Comparison of ENCODE assay signal across 10 cellular contexts in genomic region chr7:36690514-36691187, GRCh38. TPM values are rescaled to one million over a fixed set of nuclear protein-coding genes. Genes with fewer than 3 reads are reported as not detected.
DNase-seq lines count a peak whose midpoint lies in the region; ATAC-seq and TF ChIP-seq lines count a peak whose summit lies in the region.
"Had no signal": no experiment of that assay in that cellular context is flagged by ENCODE, and none has a peak within 500 bp of the region (broad histone marks: within the 10 kb centered on the region; RNA-seq: fewer than 3 reads in every experiment).

No MANE protein-coding gene starts in this region.

- no peaks in the 10 kb centered on the region for H3K27me3 Mint-ChIP-seq in activated naive CD8-positive, alpha-beta T cell treated with anti-CD3 and anti-CD28 coated beads for 36 hours
- H3K27me3 Mint-ChIP-seq in stimulated activated naive CD8-positive, alpha-beta T cell treated with anti-CD3 and anti-CD28 coated beads, Interleukin-15, Interleukin-2, amounts not matched to agents 100 ng/mL and 50 ng/mL, for 24 hours, result no peaks in the 10 kb centered on the region

- H3K36me3 Mint-ChIP-seq in activated naive CD8-positive, alpha-beta T cell treated with anti-CD3 and anti-CD28 coated beads for 36 hours, result peaks cover 21% of the 10 kb centered on the region
- peaks cover 7% of the 10 kb centered on the region for H3K36me3 Mint-ChIP-seq in stimulated activated naive CD8-positive, alpha-beta T cell treated with anti-CD3 and anti-CD28 coated beads, Interleukin-15, Interleukin-2, amounts not matched to agents 100 ng/mL and 50 ng/mL, for 24 hours (ENCODE audit: low read depth)

- in situ Hi-C loops in mammary epithelial cell (cut with MboI; ENCODE audit: low sequenced_read_pairs in 2 of 2), result no loop called here

- H3K9me3 ChIP-seq in mammary epithelial cell (replicated peaks; ENCODE audit: insufficient read depth, low read length) (no peaks in the 10 kb centered on the region), breast epithelium (no peaks in the 10 kb centered on the region), uterus (no peaks in the 10 kb centered on the region)
- H3K9me3 ChIP-seq: right atrium auricular region had no signal

- H3K4me1 ChIP-seq in mammary epithelial cell (ENCODE audit: insufficient read depth, low read length) (peaks cover 25% of the 10 kb centered on the region), breast epithelium (no peaks in the 10 kb centered on the region), uterus (no peaks in the 10 kb centered on the region)
- H3K4me1 ChIP-seq: right atrium auricular region had no signal

- no TSS peak for BruUV-seq in mammary epithelial cell (replicated peaks; lab: Mats Ljungman, UMichigan)

- peak overlapping the region; percentile 6 for H3K4me3 Mint-ChIP-seq in activated naive CD8-positive, alpha-beta T cell treated with anti-CD3 and anti-CD28 coated beads for 36 hours
- H3K4me3 Mint-ChIP-seq in stimulated activated naive CD8-positive, alpha-beta T cell treated with anti-CD3 and anti-CD28 coated beads, Interleukin-15, Interleukin-2, amounts not matched to agents 100 ng/mL and 50 ng/mL, for 24 hours, result peak overlapping the region; percentile 63

- no peaks in the 10 kb centered on the region for H3K79me2 ChIP-seq in mammary epithelial cell (ENCODE audit: insufficient read depth, low read length)

- CTCF ChIA-PET in mammary epithelial cell (lab: Charles Lee; ENCODE audit: low non-redundant PET), result no interaction called here

- no peaks in the 10 kb centered on the region for H3K36me3 ChIP-seq in mammary epithelial cell (ENCODE audit: insufficient read depth, low read length)
- H3K36me3 ChIP-seq in breast epithelium, result no peaks in the 10 kb centered on the region
- no peaks in the 10 kb centered on the region for H3K36me3 ChIP-seq in uterus
- H3K36me3 ChIP-seq: right atrium auricular region had no signal

- H3K27me3 ChIP-seq in mammary epithelial cell (ENCODE audit: insufficient read depth, low read length), result no peaks in the 10 kb centered on the region
- no peaks in the 10 kb centered on the region for H3K27me3 ChIP-seq in breast epithelium
- H3K27me3 ChIP-seq in uterus, result no peaks in the 10 kb centered on the region
- H3K27me3 ChIP-seq: right atrium auricular region had no signal

- H3K27ac ChIP-seq in mammary epithelial cell (ENCODE audit: insufficient read depth, low read depth, low read length) (no peak overlapping the region), breast epithelium (no peak overlapping the region), uterus (no peak overlapping the region)
- H3K27ac ChIP-seq: right atrium auricular region had no signal

- H4K20me1 ChIP-seq in mammary epithelial cell (ENCODE audit: insufficient read depth, low read length), result no peaks in the 10 kb centered on the region

- H3K4me1 Mint-ChIP-seq in activated naive CD8-positive, alpha-beta T cell treated with anti-CD3 and anti-CD28 coated beads for 36 hours, result peaks cover 52% of the 10 kb centered on the region
- peaks cover 64% of the 10 kb centered on the region for H3K4me1 Mint-ChIP-seq in stimulated activated naive CD8-positive, alpha-beta T cell treated with anti-CD3 and anti-CD28 coated beads, Interleukin-15, Interleukin-2, amounts not matched to agents 100 ng/mL and 50 ng/mL, for 24 hours (ENCODE audit: low read depth)

- peak overlapping the region; percentile 82 for H3K27ac Mint-ChIP-seq in activated naive CD8-positive, alpha-beta T cell treated with anti-CD3 and anti-CD28 coated beads for 36 hours
- peak overlapping the region; percentile 91 for H3K27ac Mint-ChIP-seq in stimulated activated naive CD8-positive, alpha-beta T cell treated with anti-CD3 and anti-CD28 coated beads, Interleukin-15, Interleukin-2, amounts not matched to agents 100 ng/mL and 50 ng/mL, for 24 hours

- DNase-seq in mammary epithelial cell (no peak), breast epithelium (ENCODE audit: low spot score in 2 of 2) (no peak), uterus (no peak), DMS 273 (lab: John Stamatoyannopoulos, UW; ENCODE audit: unreplicated experiment) (no peak)
- DNase-seq in activated naive CD8-positive, alpha-beta T cell treated with anti-CD3 and anti-CD28 coated beads for 36 hours, result no peak
- DNase-seq: stimulated activated CD4-positive, alpha-beta T cell treated with anti-CD3 and anti-CD28 coated beads, Interleukin-4, amount 100 ng/mL, for 24 hours had no signal

- H3K9ac ChIP-seq in mammary epithelial cell (ENCODE audit: insufficient read depth, low read length), result no peak overlapping the region

- TF ChIP-seq CTCF in mammary epithelial cell (conservative IDR thresholded peaks at IDR 0.05 in 1 of 2, IDR thresholded peaks at IDR 0.05 in 1 of 2; ENCODE audit: extremely low read depth in 1 of 2, insufficient read depth in 1 of 2, low read depth in 1 of 2, low read length in 2 of 2), result no peak
- TF ChIP-seq CTCF in breast epithelium (IDR thresholded peaks at IDR 0.05), result no peak
- TF ChIP-seq CTCF in uterus (IDR thresholded peaks at IDR 0.05), result no peak

- WGBS in mammary epithelial cell (ENCODE audit: low coverage, missing lambda C conversion rate), result 66% methylated on average over 6 of the region's 6 CpGs

- ATAC-seq in HG02884 (IDR thresholded peaks at IDR 0.05; ENCODE audit: unreplicated experiment), result peak; percentile 45
- no peak for ATAC-seq in GM19328 (IDR thresholded peaks at IDR 0.05; ENCODE audit: unreplicated experiment)

- H3K4me3 ChIP-seq in mammary epithelial cell (replicated peaks in 1 of 3; ENCODE audit: insufficient read depth in 1 of 3, low read depth in 2 of 3, low read length in 3 of 3) (no peak overlapping the region), breast epithelium (no peak overlapping the region), uterus (no peak overlapping the region)
- H3K4me3 ChIP-seq: right atrium auricular region had no signal

- peaks cover 4% of the 10 kb centered on the region for H3K9me3 Mint-ChIP-seq in activated naive CD8-positive, alpha-beta T cell treated with anti-CD3 and anti-CD28 coated beads for 36 hours
- H3K9me3 Mint-ChIP-seq in stimulated activated naive CD8-positive, alpha-beta T cell treated with anti-CD3 and anti-CD28 coated beads, Interleukin-15, Interleukin-2, amounts not matched to agents 100 ng/mL and 50 ng/mL, for 24 hours, result no peaks in the 10 kb centered on the region

- peak overlapping the region; percentile 53 for H2AFZ ChIP-seq in mammary epithelial cell (ENCODE audit: low read depth, low read length)

- dilution Hi-C loops in mammary epithelial cell (cut with HindIII; ENCODE audit: low sequenced_read_pairs), result no loop called here

- TF ChIP-seq POLR2A in breast epithelium (IDR thresholded peaks at IDR 0.05) (no peak), uterus (IDR thresholded peaks at IDR 0.05) (no peak)

- no peak overlapping the region for H3K4me2 ChIP-seq in mammary epithelial cell (ENCODE audit: insufficient read depth, low read depth, low read length)

- intact Hi-C loops in mammary epithelial cell (cut with micrococcal nuclease), result no loop called here
- intact Hi-C loops in breast epithelium (cut with DNase I; ENCODE audit: low total_unique reads), result no loop called here
- intact Hi-C loops in uterus (cut with DNase I; ENCODE audit: low total_unique reads), result no loop called here

RNA-seq across cellular contexts. Expression of gene AOAH, which starts 33.6 kb away (rescaled TPM):
- total RNA-seq in mammary epithelial cell (under 1 TPM in 1 of 2 donors, not detected in 1; 0.33 TPM), breast epithelium (10 to 100 TPM in 2 of 3 donors, 1 to 10 TPM in 1; 4.6 to 13.3 (median 10.8) TPM), uterus (10 to 100 TPM in 2 of 4 donors, 1 to 10 TPM in 2; 5.5 to 60.9 (median 8.6) TPM)
- polyA plus RNA-seq in mammary epithelial cell, result 0.05 TPM
- not detected for polyA minus RNA-seq in mammary epithelial cell
- total RNA-seq in activated naive CD8-positive, alpha-beta T cell treated with anti-CD3 and anti-CD28 coated beads for 36 hours, result 1 to 10 TPM; 5.3 to 7.1 TPM

Comparison
In these comparisons a context has a peak if more than half of its experiments do, and no peak if none do; other contexts are left out.
1. RNA of gene AOAH, which starts 33.6 kb away (total RNA-seq): 4.6 to 13.3 TPM in breast epithelium, 5.5 to 60.9 TPM in uterus and 5.3 to 7.1 TPM in activated naive CD8-positive, alpha-beta T cell treated with anti-CD3 and anti-CD28 coated beads for 36 hours; 0.33 TPM in mammary epithelial cell; every median in the first group is over 4 times any median in the second.